In the genomic region with DNA sequence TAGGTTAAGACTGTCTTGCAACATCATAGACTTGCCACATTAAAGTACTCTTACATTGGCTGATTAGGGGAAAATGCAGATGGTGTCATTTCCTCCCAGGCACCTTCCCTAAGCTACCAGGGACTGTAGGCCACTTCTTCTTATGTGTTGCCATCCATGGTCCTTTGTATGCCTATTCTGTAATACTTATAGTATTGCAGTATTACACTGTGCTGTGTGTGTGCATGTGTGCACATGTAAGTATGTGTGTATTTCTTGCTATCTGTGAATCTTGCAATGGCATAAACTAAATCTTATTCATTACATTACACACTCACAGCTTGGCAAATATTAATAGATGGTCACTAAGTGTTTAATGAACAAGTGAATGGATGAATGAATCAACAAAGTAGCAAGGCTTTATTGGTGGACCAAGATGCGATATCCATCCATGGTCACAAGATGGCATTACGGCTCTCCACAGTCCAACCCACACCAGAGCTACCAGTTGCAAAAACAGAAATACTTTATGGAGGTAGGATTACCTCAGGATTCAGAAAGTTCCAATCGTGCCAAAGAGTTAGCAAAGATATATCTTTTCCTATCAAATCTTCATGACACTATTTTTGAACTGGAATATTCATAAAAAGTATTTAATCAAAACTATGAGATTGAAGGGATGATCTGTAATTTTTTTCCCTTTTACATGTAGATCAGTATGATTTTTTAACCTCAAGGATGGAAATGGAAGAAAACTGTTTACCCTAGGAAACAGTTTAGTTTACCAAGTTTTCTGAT, we compare ENCODE assay signal across 8 cellular contexts.
DNase-seq lines count a peak whose midpoint lies in the region; ATAC-seq and TF ChIP-seq lines count a peak whose summit lies in the region.

No MANE protein-coding gene starts in this region.

- ATAC-seq in GM21529 (IDR thresholded peaks at IDR 0.05; ENCODE audit: unreplicated experiment) (peak; percentile 81), esophagus mucosa (peak; percentile 64)

- no peaks in the 10 kb centered on the region for H3K4me1 Mint-ChIP-seq in nephron progenitor cell

- peak; percentile 62 for TF ChIP-seq CTCF in nephron progenitor cell (IDR thresholded peaks at IDR 0.05)

- H3K9me3 Mint-ChIP-seq in nephron progenitor cell, result no peaks in the 10 kb centered on the region

- DNase-seq in NCI-H510A treated with DMSO at 0.1 percent for 48 hours (lab: John Stamatoyannopoulos, UW) (peak; percentile 57), NCI-H510A (lab: John Stamatoyannopoulos, UW) (no peak), LoVo (ENCODE audit: low spot score) (peak; percentile 57), SW480 (ENCODE audit: low spot score) (peak; percentile 31), nephron progenitor cell (peak; percentile 28), putamen (ENCODE audit: low spot score) (no peak)

- H3K4me3 Mint-ChIP-seq in nephron progenitor cell, result no peak overlapping the region

- no peaks in the 10 kb centered on the region for H3K36me3 Mint-ChIP-seq in nephron progenitor cell (ENCODE audit: low read depth)

- H3K27me3 Mint-ChIP-seq in nephron progenitor cell (ENCODE audit: low read depth, poor library complexity), result no peaks in the 10 kb centered on the region

- H3K27ac Mint-ChIP-seq in nephron progenitor cell, result no peak overlapping the region

Comparison
In these comparisons a context has a peak if more than half of its experiments do, and no peak if none do; other contexts are left out.
1. DNase-seq: peak in NCI-H510A treated with DMSO at 0.1 percent for 48 hours (single experiment), LoVo (single experiment), SW480 (single experiment) and nephron progenitor cell (single experiment); none in NCI-H510A (single experiment) and putamen (single experiment).